Comparison of ENCODE assay signal across 15 cellular contexts in the genomic region with DNA sequence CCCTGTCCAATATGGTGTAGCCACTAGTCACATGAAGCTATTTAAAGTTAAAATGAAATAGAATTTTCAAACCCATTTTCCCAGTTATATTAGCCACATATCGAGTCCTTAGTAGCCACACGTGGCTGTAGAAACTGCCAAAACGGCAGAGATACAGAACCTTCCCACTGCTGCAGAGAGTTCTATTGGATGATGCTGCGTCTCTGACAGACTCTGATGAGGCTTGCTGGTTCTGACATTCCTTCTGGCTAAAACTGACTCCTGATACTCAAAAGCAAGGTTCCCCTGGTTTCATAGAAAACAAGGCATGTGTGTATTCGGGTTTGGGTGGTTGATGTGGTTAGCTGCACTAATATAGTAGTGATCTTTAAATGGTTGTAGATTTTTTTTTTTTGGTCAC.
A peak's percentile ranks its signal among the peaks of the same experiment; 100 is the strongest.
DNase-seq lines count a peak whose midpoint lies in the region; ATAC-seq, FAIRE-seq and TF ChIP-seq lines count a peak whose summit lies in the region.
"Had no signal": no experiment of that assay in that cellular context is flagged by ENCODE, and none has a peak within 500 bp of the region (broad histone marks: within the 10 kb centered on the region; RNA-seq: fewer than 3 reads in every experiment).

No MANE protein-coding gene starts in this region.

- H2AFZ ChIP-seq in H1 (ENCODE audit: low read length): no peak overlapping the region

- no peaks in the 10 kb centered on the region for H3K23me2 ChIP-seq in H1 (ENCODE audit: low read depth, low read length)

- no peak for TF ChIP-seq POLR2A in H1 (IDR thresholded peaks at IDR 0.05; ENCODE audit: control extremely low read depth in 1 of 2, low read depth in 2 of 2, low read length in 2 of 2)

- H3K36me3 ChIP-seq in BE2C (0 out of 2 replicates have a peak, but pooled peaks cover 9% of the 10 kb centered on the region), HUES64 (ENCODE audit: insufficient read depth, low read length) (peaks cover 5% of the 10 kb centered on the region; the same call in 1 of the 2 replicates), H1 (ENCODE audit: control insufficient read depth in 2 of 4, insufficient read depth in 4 of 4, low read length in 3 of 4) (no peaks in the 10 kb centered on the region)

- H3K56ac ChIP-seq in H1 (replicated peaks; ENCODE audit: insufficient read length, low read depth, low read length): no peak overlapping the region

- DNase-seq in BE2C (no peak), H1 (ENCODE audit: low read depth in 1 of 2, low spot score in 2 of 2) (no peak), nephron progenitor cell (no peak), OCI-M1 (lab: John Stamatoyannopoulos, UW) (no peak)
- DNase-seq: activated CD4-positive, alpha-beta T cell treated with anti-CD3 and anti-CD28 coated beads, Interleukin-2, amount 50 U/mL, for 1 hour; AML-193; HCEC 1CT; NCI-H748 treated with DMSO at 0.1 percent for 48 hours; SHP77; T-helper 9 cell had no signal

- peak overlapping the region; percentile 63 for H3K27ac ChIP-seq in HUES64 (ENCODE audit: low read depth, low read length)
- H3K27ac ChIP-seq in H1 (ENCODE audit: low read depth, low read length): no peak overlapping the region

- peak overlapping the region; percentile 33 for H3K4me3 ChIP-seq in BE2C (ENCODE audit: low read depth, low read length)
- peak overlapping the region; percentile 8; the same call in 1 of the 2 replicates for H3K4me3 ChIP-seq in HUES64 (ENCODE audit: low read length)
- peak overlapping the region in 2 of 4 experiments; percentile 13 to 41; a peak in 3 of 8 replicates for H3K4me3 ChIP-seq in H1 (ENCODE audit: extremely low read depth in 1 of 4, insufficient read depth in 2 of 4, low read depth in 3 of 4, low read length in 4 of 4)

- no peak overlapping the region for H2BK15ac ChIP-seq in H1 (ENCODE audit: low read length)

- WGBS in HUES64: 46% methylated on average over 5 of the region's 5 CpGs
- WGBS in H1 (ENCODE audit: extremely low coverage in 1 of 2, insufficient coverage in 1 of 2, insufficient read length in 1 of 2, insufficient replicate concordance in 2 of 2, low coverage in 1 of 2, low lambda C conversion rate in 2 of 2, missing lambda C conversion rate in 1 of 2), 2 experiments: 60% methylated on average over 5 of the region's 5 CpGs; no CpG with 5 or more reads in 1 of the 2 experiments

- no peak for TF ChIP-seq RAD21 in H1 (IDR thresholded peaks at IDR 0.05 in 1 of 2, conservative IDR thresholded peaks at IDR 0.05 in 1 of 2; ENCODE audit: low read depth in 2 of 2, low read length in 2 of 2)

- peaks cover 25% of the 10 kb centered on the region for H3K36me3 Mint-ChIP-seq in nephron progenitor cell (ENCODE audit: low read depth)

- H2AK5ac ChIP-seq in H1 (ENCODE audit: low read depth, low read length): no peak overlapping the region

- H4K8ac ChIP-seq in H1 (ENCODE audit: extremely low read depth, insufficient read depth, low read length): no peak overlapping the region

- no peak for TF ChIP-seq EP300 in H1 (IDR thresholded peaks at IDR 0.05; ENCODE audit: borderline replicate concordance in 1 of 2, low read depth in 2 of 2, low read length in 2 of 2)

- H3K4me2 ChIP-seq in H1 (ENCODE audit: insufficient read depth in 1 of 2, low read depth in 2 of 2, low read length in 2 of 2): peak overlapping the region; percentile 54 to 58

- H3K18ac ChIP-seq in H1 (ENCODE audit: extremely low read depth, low read length): no peak overlapping the region

- 0 out of 4 replicates have a peak, but pooled peaks cover 0 to 5% of the 10 kb centered on the region in 2 experiments for H3K79me2 ChIP-seq in H1 (ENCODE audit: control insufficient read depth in 1 of 2, insufficient read depth in 2 of 2, low read length in 2 of 2)

- CTCF ChIA-PET in H1 (lab: Charles Lee; ENCODE audit: partially characterized antibody): interaction anchor here (1.0 kb wide), 1 partner anchor 69 kb away, joined by 3 read pairs; no protein-coding TSS in a partner anchor

- no peak overlapping the region for H4K5ac ChIP-seq in H1 (ENCODE audit: insufficient read length, low read depth, low read length)

- no peaks in the 10 kb centered on the region for H4K20me1 ChIP-seq in H1 (replicated peaks in 1 of 2; ENCODE audit: control insufficient read depth in 1 of 2, insufficient read depth in 2 of 2, low read length in 2 of 2)

- no peak overlapping the region for H2BK12ac ChIP-seq in H1 (ENCODE audit: low read depth, low read length)

- peak overlapping the region; percentile 69 for H3K4me3 Mint-ChIP-seq in nephron progenitor cell
- H3K4me3 Mint-ChIP-seq: memory B cell had no signal

- H3K9me3 Mint-ChIP-seq in nephron progenitor cell: no peaks in the 10 kb centered on the region
- H3K9me3 Mint-ChIP-seq: memory B cell had no signal

- no peak overlapping the region for H3K14ac ChIP-seq in H1 (ENCODE audit: insufficient read length)

- peaks cover 3% of the 10 kb centered on the region for H3K27me3 Mint-ChIP-seq in nephron progenitor cell (ENCODE audit: low read depth, poor library complexity)
- H3K27me3 Mint-ChIP-seq: memory B cell had no signal

- H2BK120ac ChIP-seq in H1 (replicated peaks; ENCODE audit: low read depth, low read length): no peak overlapping the region

- H3K9me3 ChIP-seq in BE2C (no peaks in the 10 kb centered on the region), HUES64 (ENCODE audit: insufficient read depth, low read depth, low read length) (no peaks in the 10 kb centered on the region), H1 (ENCODE audit: insufficient read depth in 2 of 2, low read depth in 1 of 2, low read length in 1 of 2) (no peaks in the 10 kb centered on the region)

- POLR2A ChIA-PET in H1 (lab: Charles Lee; ENCODE audit: partially characterized antibody): interaction anchor here (1.3 to 1.6 kb wide), 2 partner anchors 36 to 92 kb away, joined by 4 to 6 read pairs; partner anchors contain the start of gene TLE4

- TF ChIP-seq CTCF in BE2C (IDR thresholded peaks at IDR 0.05; ENCODE audit: low read depth, low read length) (no peak), H1 (IDR thresholded peaks at IDR 0.05; ENCODE audit: control extremely low read depth in 1 of 3, insufficient read depth in 1 of 3, low read depth in 1 of 3, low read length in 3 of 3) (no peak), nephron progenitor cell (IDR thresholded peaks at IDR 0.05) (no peak)

- FAIRE-seq in H1 (lab: Jason Lieb, UNC): peak; percentile 28

- ATAC-seq in GM18861 (IDR thresholded peaks at IDR 0.05; ENCODE audit: unreplicated experiment) (no peak), GM21447 (IDR thresholded peaks at IDR 0.05; ENCODE audit: unreplicated experiment) (no peak), HG03469 (IDR thresholded peaks at IDR 0.05; ENCODE audit: unreplicated experiment) (no peak)

- peak overlapping the region; percentile 27 for H3K4ac ChIP-seq in H1 (replicated peaks; ENCODE audit: insufficient read length, low read depth, low read length)

- no peaks in the 10 kb centered on the region for H3K27me3 ChIP-seq in BE2C
- H3K27me3 ChIP-seq in HUES64 (ENCODE audit: insufficient read depth, low read length): no peaks in the 10 kb centered on the region
- H3K27me3 ChIP-seq in H1 (replicated peaks in 1 of 4; ENCODE audit: control insufficient read depth in 3 of 4, extremely low read depth in 1 of 4, insufficient read depth in 3 of 4, low read length in 3 of 4): no peaks in the 10 kb centered on the region

- H2BK20ac ChIP-seq in H1 (ENCODE audit: low read length): no peak overlapping the region

- 0 out of 2 replicates have a peak overlapping the region, but pooled peaks have one; percentile 57 for H2BK5ac ChIP-seq in H1 (ENCODE audit: low read depth, low read length)

- H3K9ac ChIP-seq in HUES64 (ENCODE audit: low read depth, low read length): 0 out of 2 replicates have a peak overlapping the region, but pooled peaks have one; percentile 39
- 0 out of 7 replicates have a peak overlapping the region, but pooled peaks of 1 of the 4 experiments have one; percentile 15 for H3K9ac ChIP-seq in H1 (replicated peaks in 1 of 4; ENCODE audit: extremely low read depth in 1 of 4, low read depth in 3 of 4, low read length in 3 of 4)

- H3K27ac Mint-ChIP-seq in nephron progenitor cell: peak overlapping the region; percentile 20
- H3K27ac Mint-ChIP-seq: memory B cell had no signal

- no peak overlapping the region for H4K91ac ChIP-seq in H1 (replicated peaks; ENCODE audit: insufficient read length, low read length)

- H3K79me1 ChIP-seq in H1 (ENCODE audit: low read depth, low read length): no peaks in the 10 kb centered on the region

- no peak overlapping the region for H3K23ac ChIP-seq in H1 (ENCODE audit: insufficient read length)

- H3K4me1 ChIP-seq in BE2C (peaks cover 37% of the 10 kb centered on the region), HUES64 (ENCODE audit: insufficient read depth, low read length) (peaks cover 74% of the 10 kb centered on the region), H1 (replicated peaks in 1 of 4; ENCODE audit: control insufficient read depth in 3 of 4, insufficient read depth in 4 of 4, low read length in 3 of 4) (peaks cover 9 to 30% (median 19%) of the 10 kb centered on the region in 4 experiments)

- peaks cover 96% of the 10 kb centered on the region for H3K4me1 Mint-ChIP-seq in nephron progenitor cell

TF ChIP-seq in H1, 55 proteins besides CTCF, POLR2A, EP300 and RAD21:
- no peak for TF ChIP-seq ZNF274 (IDR thresholded peaks at IDR 0.05; ENCODE audit: borderline replicate concordance, extremely low read depth, low read length)
- no peak for TF ChIP-seq TEAD4 (IDR thresholded peaks at IDR 0.05; ENCODE audit: low read depth, low read length)
- no peak for TF ChIP-seq CEBPB (IDR thresholded peaks at IDR 0.05; ENCODE audit: low read depth, low read length)
- TF ChIP-seq SIRT6 (IDR thresholded peaks at IDR 0.05; ENCODE audit: low read length): no peak
- TF ChIP-seq JUND (IDR thresholded peaks at IDR 0.05; ENCODE audit: low read length): no peak
- no peak for TF ChIP-seq SIX5 (IDR thresholded peaks at IDR 0.05; ENCODE audit: low read depth, low read length)
- no peak for TF ChIP-seq SP1 (IDR thresholded peaks at IDR 0.05; ENCODE audit: low read depth, low read length)
- TF ChIP-seq SRF (IDR thresholded peaks at IDR 0.05; ENCODE audit: low read depth, low read length): no peak
- no peak for TF ChIP-seq JUN (IDR thresholded peaks at IDR 0.05; ENCODE audit: low read depth, low read length)
- no peak for TF ChIP-seq EZH2 (IDR thresholded peaks at IDR 0.05; ENCODE audit: low read depth, low read length, severe bottlenecking)
- TF ChIP-seq YY1 (IDR thresholded peaks at IDR 0.05; ENCODE audit: low read depth, low read length): no peak
- no peak for TF ChIP-seq KDM5A (IDR thresholded peaks at IDR 0.05; ENCODE audit: low read length)
